ENCODE assay signal across 24 cellular contexts in the genomic region with DNA sequence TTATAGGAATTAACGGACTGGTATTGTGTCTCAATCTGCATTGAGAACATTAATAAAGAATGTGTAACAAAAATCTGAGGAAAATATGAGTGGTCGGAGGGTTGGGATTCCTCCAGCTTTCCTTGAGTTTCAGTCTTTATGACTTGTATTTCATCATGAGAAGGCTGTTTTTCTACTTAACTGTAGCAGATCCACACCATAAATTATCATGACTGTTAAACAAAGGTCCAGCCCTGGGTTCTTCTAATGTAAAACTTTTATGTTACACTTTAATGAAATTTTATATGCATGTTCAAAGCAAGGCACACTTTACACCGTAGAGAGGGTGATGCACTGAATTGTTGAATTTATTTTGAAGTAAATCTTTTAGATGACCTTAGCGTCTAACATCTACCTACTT.
"Had no signal": no experiment of that assay in that cellular context is flagged by ENCODE, and none has a peak within 500 bp of the region (broad histone marks: within the 10 kb centered on the region; RNA-seq: fewer than 3 reads in every experiment).

No MANE protein-coding gene starts in this region.

- FAIRE-seq: urothelium cell line had no signal

- H3K4me1 Mint-ChIP-seq: naive thymus-derived CD8-positive, alpha-beta T cell; stimulated activated naive B cell treated with anti-CD40 and anti-IgM and Interleukin-4, amounts not matched to agents 10 μg/mL and 1 μg/mL and 100 μg/mL, for 72 hours had no signal

- H3K27ac Mint-ChIP-seq: naive thymus-derived CD8-positive, alpha-beta T cell; nephron progenitor cell; neural progenitor cell; progenitor cell of endocrine pancreas; stimulated activated naive B cell treated with anti-CD40 and anti-IgM and Interleukin-4, amounts not matched to agents 10 μg/mL and 1 μg/mL and 100 μg/mL, for 72 hours had no signal

- H3K27me3 ChIP-seq: neural progenitor cell, ovary, upper lobe of right lung had no signal

- H3K4me1 ChIP-seq: lower lobe of right lung, right atrium auricular region, right lobe of liver, stomach, tibial artery, upper lobe of right lung had no signal

- H3K36me3 ChIP-seq: lower lobe of right lung, neural progenitor cell, ovary, right atrium auricular region, right lobe of liver, stomach, thoracic aorta, tibial artery, upper lobe of right lung had no signal

- H3K36me3 Mint-ChIP-seq: naive thymus-derived CD8-positive, alpha-beta T cell; neural progenitor cell had no signal

- H3K27ac ChIP-seq: lower lobe of right lung, neural progenitor cell, ovary, right atrium auricular region, right lobe of liver, stomach, thoracic aorta, tibial artery, upper lobe of right lung had no signal

- H3K4me3 ChIP-seq: lower lobe of right lung, neural progenitor cell, ovary, right atrium auricular region, right lobe of liver, smooth muscle cell, stomach, thoracic aorta, tibial artery, upper lobe of right lung had no signal

- H3K4me2 ChIP-seq: neural progenitor cell, smooth muscle cell had no signal

- H2AFZ ChIP-seq: neural progenitor cell had no signal

- DNase-seq: hypothalamus; islet precursor cell; left ventricle myocardium superior; lower lobe of right lung; mammary epithelial cell; mesenchymal stem cell; naive thymus-derived CD8-positive, alpha-beta T cell; nephron progenitor cell; ovary; right lobe of liver; stimulated activated CD4-positive, alpha-beta T cell treated with anti-CD3 and anti-CD28 coated beads, Interleukin-1b, Interleukin-23, amount 100 ng/mL, for 48 hours; stimulated activated CD4-positive, alpha-beta T cell treated with anti-CD3 and anti-CD28 coated beads, Interleukin-4, amount 100 ng/mL, for 1 hour; stimulated activated naive B cell treated with anti-CD40 and anti-IgM and Interleukin-4, amounts not matched to agents 10 μg/mL and 1 μg/mL and 100 μg/mL, for 72 hours; stimulated activated naive CD8-positive, alpha-beta T cell treated with anti-CD3 and anti-CD28 coated beads, Interleukin-15, Interleukin-2, amounts not matched to agents 100 U/mL and 50 U/mL, for 24 hours; stomach; tibial artery; trophoblast cell; upper lobe of right lung had no signal

- H3K4me3 Mint-ChIP-seq: naive thymus-derived CD8-positive, alpha-beta T cell; nephron progenitor cell; neural progenitor cell; stimulated activated naive B cell treated with anti-CD40 and anti-IgM and Interleukin-4, amounts not matched to agents 10 μg/mL and 1 μg/mL and 100 μg/mL, for 72 hours had no signal

- H3K9me3 Mint-ChIP-seq: naive thymus-derived CD8-positive, alpha-beta T cell; neural progenitor cell; stimulated activated naive B cell treated with anti-CD40 and anti-IgM and Interleukin-4, amounts not matched to agents 10 μg/mL and 1 μg/mL and 100 μg/mL, for 72 hours had no signal

- H3K9ac ChIP-seq: neural progenitor cell had no signal

- H3K9me3 ChIP-seq: lower lobe of right lung, ovary, right atrium auricular region, right lobe of liver, stomach, thoracic aorta, tibial artery, upper lobe of right lung had no signal
